Comparison of ENCODE assay signal across 1 cellular context in the genomic region with DNA sequence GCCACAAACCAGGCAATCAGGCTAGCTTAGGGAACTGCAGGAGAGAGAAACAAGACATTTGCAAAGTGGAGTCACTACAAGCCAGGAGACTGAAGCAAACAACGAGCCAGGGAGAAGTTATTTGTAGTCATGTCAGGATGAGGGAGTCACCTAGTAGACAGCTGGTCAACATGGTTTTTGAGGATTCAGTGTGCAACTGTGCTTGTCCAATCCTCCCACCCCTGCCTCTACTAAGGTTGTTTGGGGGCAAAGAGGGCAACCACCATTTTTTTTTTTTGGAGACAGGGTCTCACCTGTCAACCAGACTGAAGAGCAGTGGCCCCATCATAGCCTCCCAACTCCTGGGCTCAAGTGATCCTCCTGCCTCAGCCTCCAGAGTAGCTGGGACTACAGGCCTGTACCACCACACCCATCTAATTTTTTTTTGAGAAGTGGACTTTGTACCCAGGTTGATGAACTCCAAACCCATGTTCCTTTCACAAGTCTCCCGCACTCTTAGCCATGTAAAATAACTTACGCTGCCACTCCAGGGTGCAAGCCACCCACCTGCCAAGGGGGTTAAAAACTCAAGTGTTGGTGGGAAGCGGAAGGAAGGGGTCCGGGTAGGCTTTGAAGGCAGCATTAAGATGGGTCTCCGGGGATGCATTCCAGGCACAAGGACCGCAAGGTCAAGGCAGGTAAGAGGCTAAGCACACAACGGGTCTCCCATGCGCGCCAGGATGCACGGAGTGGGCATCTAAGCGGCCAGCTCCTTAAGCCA.
A peak's percentile ranks its signal among the peaks of the same experiment; 100 is the strongest.
TF ChIP-seq lines count a peak whose summit lies in the region.

No MANE protein-coding gene starts in this region.

TF ChIP-seq in HepG2, 621 proteins besides CTCF, POLR2A, EP300 and RAD21 (continued from another document and continues in another):
- TF ChIP-seq, protein P1, sequence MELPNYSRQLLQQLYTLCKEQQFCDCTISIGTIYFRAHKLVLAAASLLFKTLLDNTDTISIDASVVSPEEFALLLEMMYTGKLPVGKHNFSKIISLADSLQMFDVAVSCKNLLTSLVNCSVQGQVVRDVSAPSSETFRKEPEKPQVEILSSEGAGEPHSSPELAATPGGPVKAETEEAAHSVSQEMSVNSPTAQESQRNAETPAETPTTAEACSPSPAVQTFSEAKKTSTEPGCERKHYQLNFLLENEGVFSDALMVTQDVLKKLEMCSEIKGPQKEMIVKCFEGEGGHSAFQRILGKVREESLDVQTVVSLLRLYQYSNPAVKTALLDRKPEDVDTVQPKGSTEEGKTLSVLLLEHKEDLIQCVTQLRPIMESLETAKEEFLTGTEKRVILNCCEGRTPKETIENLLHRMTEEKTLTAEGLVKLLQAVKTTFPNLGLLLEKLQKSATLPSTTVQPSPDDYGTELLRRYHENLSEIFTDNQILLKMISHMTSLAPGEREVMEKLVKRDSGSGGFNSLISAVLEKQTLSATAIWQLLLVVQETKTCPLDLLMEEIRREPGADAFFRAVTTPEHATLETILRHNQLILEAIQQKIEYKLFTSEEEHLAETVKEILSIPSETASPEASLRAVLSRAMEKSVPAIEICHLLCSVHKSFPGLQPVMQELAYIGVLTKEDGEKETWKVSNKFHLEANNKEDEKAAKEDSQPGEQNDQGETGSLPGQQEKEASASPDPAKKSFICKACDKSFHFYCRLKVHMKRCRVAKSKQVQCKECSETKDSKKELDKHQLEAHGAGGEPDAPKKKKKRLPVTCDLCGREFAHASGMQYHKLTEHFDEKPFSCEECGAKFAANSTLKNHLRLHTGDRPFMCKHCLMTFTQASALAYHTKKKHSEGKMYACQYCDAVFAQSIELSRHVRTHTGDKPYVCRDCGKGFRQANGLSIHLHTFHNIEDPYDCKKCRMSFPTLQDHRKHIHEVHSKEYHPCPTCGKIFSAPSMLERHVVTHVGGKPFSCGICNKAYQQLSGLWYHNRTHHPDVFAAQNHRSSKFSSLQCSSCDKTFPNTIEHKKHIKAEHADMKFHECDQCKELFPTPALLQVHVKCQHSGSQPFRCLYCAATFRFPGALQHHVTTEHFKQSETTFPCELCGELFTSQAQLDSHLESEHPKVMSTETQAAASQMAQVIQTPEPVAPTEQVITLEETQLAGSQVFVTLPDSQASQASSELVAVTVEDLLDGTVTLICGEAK (IDR thresholded peaks at IDR 0.05): no peak
- TF ChIP-seq, protein P1 (CRISPR knock-in tag; IDR thresholded peaks at IDR 0.05): no peak; the same call in 1 of the 2 replicates
- TF ChIP-seq ZNF335 (CRISPR knock-in tag; IDR thresholded peaks at IDR 0.05) (no peak), SALL2 (CRISPR knock-in tag; IDR thresholded peaks at IDR 0.05) (no peak), SOX5 (CRISPR knock-in tag; IDR thresholded peaks at IDR 0.05; ENCODE audit: borderline replicate concordance) (0 out of 2 replicates have a peak, but pooled peaks have one; percentile 16), FOXO1 (CRISPR knock-in tag; IDR thresholded peaks at IDR 0.05) (no peak), KDM5A (IDR thresholded peaks at IDR 0.05; ENCODE audit: borderline replicate concordance, low read length) (0 out of 2 replicates have a peak, but pooled peaks have one; percentile 21), SATB2 (CRISPR knock-in tag; IDR thresholded peaks at IDR 0.05) (no peak), ZNF543 (CRISPR knock-in tag; IDR thresholded peaks at IDR 0.05) (no peak), ZEB1 (IDR thresholded peaks at IDR 0.05; ENCODE audit: insufficient replicate concordance, low read depth) (no peak), ZNF224 (CRISPR knock-in tag; IDR thresholded peaks at IDR 0.05) (no peak), MED1 (CRISPR knock-in tag; IDR thresholded peaks at IDR 0.05) (no peak), NCOR1 (IDR thresholded peaks at IDR 0.05; ENCODE audit: borderline replicate concordance, low read length) (peak; percentile 44; the same call in 1 of the 2 replicates), KLF6 (CRISPR knock-in tag; IDR thresholded peaks at IDR 0.05) (no peak), GTF3A (CRISPR knock-in tag; conservative IDR thresholded peaks at IDR 0.05) (no peak), ZNF333 (CRISPR knock-in tag; IDR thresholded peaks at IDR 0.05; ENCODE audit: borderline replicate concordance) (no peak), ZMYM3 (CRISPR knock-in tag; IDR thresholded peaks at IDR 0.05) (no peak), GTF2F1 (IDR thresholded peaks at IDR 0.05; ENCODE audit: low read length) (no peak), ONECUT2 (CRISPR knock-in tag; IDR thresholded peaks at IDR 0.05) (no peak), SRSF4 (IDR thresholded peaks at IDR 0.05; ENCODE audit: low read depth, low read length, poor library complexity, severe bottlenecking) (no peak), GATAD2A (CRISPR knock-in tag; IDR thresholded peaks at IDR 0.05) (no peak), NPAS2 (CRISPR knock-in tag; IDR thresholded peaks at IDR 0.05; ENCODE audit: borderline replicate concordance) (no peak), ZNF207 (IDR thresholded peaks at IDR 0.05; ENCODE audit: borderline replicate concordance) (no peak)
- TF ChIP-seq, protein P2, sequence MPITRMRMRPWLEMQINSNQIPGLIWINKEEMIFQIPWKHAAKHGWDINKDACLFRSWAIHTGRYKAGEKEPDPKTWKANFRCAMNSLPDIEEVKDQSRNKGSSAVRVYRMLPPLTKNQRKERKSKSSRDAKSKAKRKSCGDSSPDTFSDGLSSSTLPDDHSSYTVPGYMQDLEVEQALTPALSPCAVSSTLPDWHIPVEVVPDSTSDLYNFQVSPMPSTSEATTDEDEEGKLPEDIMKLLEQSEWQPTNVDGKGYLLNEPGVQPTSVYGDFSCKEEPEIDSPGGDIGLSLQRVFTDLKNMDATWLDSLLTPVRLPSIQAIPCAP (CRISPR knock-in tag; IDR thresholded peaks at IDR 0.05; ENCODE audit: low read depth): no peak
- TF ChIP-seq, protein P3, sequence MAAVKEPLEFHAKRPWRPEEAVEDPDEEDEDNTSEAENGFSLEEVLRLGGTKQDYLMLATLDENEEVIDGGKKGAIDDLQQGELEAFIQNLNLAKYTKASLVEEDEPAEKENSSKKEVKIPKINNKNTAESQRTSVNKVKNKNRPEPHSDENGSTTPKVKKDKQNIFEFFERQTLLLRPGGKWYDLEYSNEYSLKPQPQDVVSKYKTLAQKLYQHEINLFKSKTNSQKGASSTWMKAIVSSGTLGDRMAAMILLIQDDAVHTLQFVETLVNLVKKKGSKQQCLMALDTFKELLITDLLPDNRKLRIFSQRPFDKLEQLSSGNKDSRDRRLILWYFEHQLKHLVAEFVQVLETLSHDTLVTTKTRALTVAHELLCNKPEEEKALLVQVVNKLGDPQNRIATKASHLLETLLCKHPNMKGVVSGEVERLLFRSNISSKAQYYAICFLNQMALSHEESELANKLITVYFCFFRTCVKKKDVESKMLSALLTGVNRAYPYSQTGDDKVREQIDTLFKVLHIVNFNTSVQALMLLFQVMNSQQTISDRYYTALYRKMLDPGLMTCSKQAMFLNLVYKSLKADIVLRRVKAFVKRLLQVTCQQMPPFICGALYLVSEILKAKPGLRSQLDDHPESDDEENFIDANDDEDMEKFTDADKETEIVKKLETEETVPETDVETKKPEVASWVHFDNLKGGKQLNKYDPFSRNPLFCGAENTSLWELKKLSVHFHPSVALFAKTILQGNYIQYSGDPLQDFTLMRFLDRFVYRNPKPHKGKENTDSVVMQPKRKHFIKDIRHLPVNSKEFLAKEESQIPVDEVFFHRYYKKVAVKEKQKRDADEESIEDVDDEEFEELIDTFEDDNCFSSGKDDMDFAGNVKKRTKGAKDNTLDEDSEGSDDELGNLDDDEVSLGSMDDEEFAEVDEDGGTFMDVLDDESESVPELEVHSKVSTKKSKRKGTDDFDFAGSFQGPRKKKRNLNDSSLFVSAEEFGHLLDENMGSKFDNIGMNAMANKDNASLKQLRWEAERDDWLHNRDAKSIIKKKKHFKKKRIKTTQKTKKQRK (IDR thresholded peaks at IDR 0.05; ENCODE audit: low read length): no peak
- TF ChIP-seq, protein P4, sequence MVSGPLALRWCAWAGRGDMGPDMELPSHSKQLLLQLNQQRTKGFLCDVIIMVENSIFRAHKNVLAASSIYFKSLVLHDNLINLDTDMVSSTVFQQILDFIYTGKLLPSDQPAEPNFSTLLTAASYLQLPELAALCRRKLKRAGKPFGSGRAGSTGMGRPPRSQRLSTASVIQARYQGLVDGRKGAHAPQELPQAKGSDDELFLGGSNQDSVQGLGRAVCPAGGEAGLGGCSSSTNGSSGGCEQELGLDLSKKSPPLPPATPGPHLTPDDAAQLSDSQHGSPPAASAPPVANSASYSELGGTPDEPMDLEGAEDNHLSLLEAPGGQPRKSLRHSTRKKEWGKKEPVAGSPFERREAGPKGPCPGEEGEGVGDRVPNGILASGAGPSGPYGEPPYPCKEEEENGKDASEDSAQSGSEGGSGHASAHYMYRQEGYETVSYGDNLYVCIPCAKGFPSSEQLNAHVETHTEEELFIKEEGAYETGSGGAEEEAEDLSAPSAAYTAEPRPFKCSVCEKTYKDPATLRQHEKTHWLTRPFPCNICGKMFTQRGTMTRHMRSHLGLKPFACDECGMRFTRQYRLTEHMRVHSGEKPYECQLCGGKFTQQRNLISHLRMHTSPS (CRISPR knock-in tag; IDR thresholded peaks at IDR 0.05; ENCODE audit: low read depth): no peak
- TF ChIP-seq, protein P5, sequence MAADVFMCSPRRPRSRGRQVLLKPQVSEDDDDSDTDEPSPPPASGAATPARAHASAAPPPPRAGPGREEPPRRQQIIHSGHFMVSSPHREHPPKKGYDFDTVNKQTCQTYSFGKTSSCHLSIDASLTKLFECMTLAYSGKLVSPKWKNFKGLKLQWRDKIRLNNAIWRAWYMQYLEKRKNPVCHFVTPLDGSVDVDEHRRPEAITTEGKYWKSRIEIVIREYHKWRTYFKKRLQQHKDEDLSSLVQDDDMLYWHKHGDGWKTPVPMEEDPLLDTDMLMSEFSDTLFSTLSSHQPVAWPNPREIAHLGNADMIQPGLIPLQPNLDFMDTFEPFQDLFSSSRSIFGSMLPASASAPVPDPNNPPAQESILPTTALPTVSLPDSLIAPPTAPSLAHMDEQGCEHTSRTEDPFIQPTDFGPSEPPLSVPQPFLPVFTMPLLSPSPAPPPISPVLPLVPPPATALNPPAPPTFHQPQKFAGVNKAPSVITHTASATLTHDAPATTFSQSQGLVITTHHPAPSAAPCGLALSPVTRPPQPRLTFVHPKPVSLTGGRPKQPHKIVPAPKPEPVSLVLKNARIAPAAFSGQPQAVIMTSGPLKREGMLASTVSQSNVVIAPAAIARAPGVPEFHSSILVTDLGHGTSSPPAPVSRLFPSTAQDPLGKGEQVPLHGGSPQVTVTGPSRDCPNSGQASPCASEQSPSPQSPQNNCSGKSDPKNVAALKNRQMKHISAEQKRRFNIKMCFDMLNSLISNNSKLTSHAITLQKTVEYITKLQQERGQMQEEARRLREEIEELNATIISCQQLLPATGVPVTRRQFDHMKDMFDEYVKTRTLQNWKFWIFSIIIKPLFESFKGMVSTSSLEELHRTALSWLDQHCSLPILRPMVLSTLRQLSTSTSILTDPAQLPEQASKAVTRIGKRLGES (CRISPR knock-in tag; IDR thresholded peaks at IDR 0.05; ENCODE audit: borderline replicate concordance): no peak
- TF ChIP-seq, protein P6, sequence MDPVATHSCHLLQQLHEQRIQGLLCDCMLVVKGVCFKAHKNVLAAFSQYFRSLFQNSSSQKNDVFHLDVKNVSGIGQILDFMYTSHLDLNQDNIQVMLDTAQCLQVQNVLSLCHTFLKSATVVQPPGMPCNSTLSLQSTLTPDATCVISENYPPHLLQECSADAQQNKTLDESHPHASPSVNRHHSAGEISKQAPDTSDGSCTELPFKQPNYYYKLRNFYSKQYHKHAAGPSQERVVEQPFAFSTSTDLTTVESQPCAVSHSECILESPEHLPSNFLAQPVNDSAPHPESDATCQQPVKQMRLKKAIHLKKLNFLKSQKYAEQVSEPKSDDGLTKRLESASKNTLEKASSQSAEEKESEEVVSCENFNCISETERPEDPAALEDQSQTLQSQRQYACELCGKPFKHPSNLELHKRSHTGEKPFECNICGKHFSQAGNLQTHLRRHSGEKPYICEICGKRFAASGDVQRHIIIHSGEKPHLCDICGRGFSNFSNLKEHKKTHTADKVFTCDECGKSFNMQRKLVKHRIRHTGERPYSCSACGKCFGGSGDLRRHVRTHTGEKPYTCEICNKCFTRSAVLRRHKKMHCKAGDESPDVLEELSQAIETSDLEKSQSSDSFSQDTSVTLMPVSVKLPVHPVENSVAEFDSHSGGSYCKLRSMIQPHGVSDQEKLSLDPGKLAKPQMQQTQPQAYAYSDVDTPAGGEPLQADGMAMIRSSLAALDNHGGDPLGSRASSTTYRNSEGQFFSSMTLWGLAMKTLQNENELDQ (CRISPR knock-in tag; IDR thresholded peaks at IDR 0.05; ENCODE audit: borderline replicate concordance): no peak
- TF ChIP-seq, protein P7, sequence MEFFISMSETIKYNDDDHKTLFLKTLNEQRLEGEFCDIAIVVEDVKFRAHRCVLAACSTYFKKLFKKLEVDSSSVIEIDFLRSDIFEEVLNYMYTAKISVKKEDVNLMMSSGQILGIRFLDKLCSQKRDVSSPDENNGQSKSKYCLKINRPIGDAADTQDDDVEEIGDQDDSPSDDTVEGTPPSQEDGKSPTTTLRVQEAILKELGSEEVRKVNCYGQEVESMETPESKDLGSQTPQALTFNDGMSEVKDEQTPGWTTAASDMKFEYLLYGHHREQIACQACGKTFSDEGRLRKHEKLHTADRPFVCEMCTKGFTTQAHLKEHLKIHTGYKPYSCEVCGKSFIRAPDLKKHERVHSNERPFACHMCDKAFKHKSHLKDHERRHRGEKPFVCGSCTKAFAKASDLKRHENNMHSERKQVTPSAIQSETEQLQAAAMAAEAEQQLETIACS (CRISPR knock-in tag; IDR thresholded peaks at IDR 0.05): no peak
